21 cellular contexts compared by ENCODE assay signal in genomic region chr9:119453980-119454379, GRCh38.
"Had no signal": no experiment of that assay in that cellular context is flagged by ENCODE, and none has a peak within 500 bp of the region (broad histone marks: within the 10 kb centered on the region; RNA-seq: fewer than 3 reads in every experiment).

No MANE protein-coding gene starts in this region.

- H3K9me3 ChIP-seq: lower lobe of right lung, psoas muscle, right lobe of liver had no signal

- H3K27me3 Mint-ChIP-seq: activated B cell treated with CpG ODN at 0.5 μM for 24 hours; central memory CD8-positive, alpha-beta T cell; stimulated activated naive CD8-positive, alpha-beta T cell treated with anti-CD3 and anti-CD28 coated beads, Interleukin-15, Interleukin-2, amounts not matched to agents 100 ng/mL and 50 ng/mL, for 24 hours; type B pancreatic cell had no signal

- H3K4me1 ChIP-seq: lower lobe of right lung, psoas muscle, spleen had no signal

- H3K27ac ChIP-seq: lower lobe of right lung, psoas muscle, right lobe of liver, spleen had no signal

- H3K36me3 Mint-ChIP-seq: activated naive CD4-positive, alpha-beta T cell treated with anti-CD3 and anti-CD28 coated beads, Interleukin-2, amount 50 U/mL, for 72 hours; type B pancreatic cell had no signal

- H3K36me3 ChIP-seq: lower lobe of right lung, right lobe of liver, spleen had no signal

- H3K4me3 Mint-ChIP-seq: activated B cell treated with CpG ODN at 0.5 μM for 24 hours; activated CD8-positive, alpha-beta T cell treated with anti-CD3 and anti-CD28 coated beads for 36 hours; central memory CD8-positive, alpha-beta T cell; neural crest cell; stimulated activated naive CD8-positive, alpha-beta T cell treated with anti-CD3 and anti-CD28 coated beads, Interleukin-15, Interleukin-2, amounts not matched to agents 100 ng/mL and 50 ng/mL, for 24 hours; type B pancreatic cell had no signal

- ATAC-seq: activated CD8-positive, alpha-beta T cell treated with anti-CD3 and anti-CD28 coated beads for 36 hours; activated naive CD4-positive, alpha-beta T cell treated with anti-CD3 and anti-CD28 coated beads, Interleukin-2, amount 50 U/mL, for 72 hours; lower lobe of right lung; psoas muscle; right lobe of liver had no signal

- H3K4me1 Mint-ChIP-seq: activated B cell treated with CpG ODN at 0.5 μM for 24 hours; central memory CD8-positive, alpha-beta T cell; neural crest cell had no signal

- DNase-seq: activated B cell treated with CpG ODN at 0.5 μM for 24 hours; activated CD4-positive, alpha-beta T cell treated with anti-CD3 and anti-CD28 coated beads for 48 hours; activated CD8-positive, alpha-beta memory T cell treated with anti-CD3 and anti-CD28 coated beads, Interleukin-2, amount 50 U/mL, for 4 hours; activated CD8-positive, alpha-beta T cell treated with anti-CD3 and anti-CD28 coated beads for 36 hours; activated effector memory CD4-positive, alpha-beta T cell treated with anti-CD3 and anti-CD28 coated beads, Interleukin-2, amount 50 U/mL, for 16 hours; activated T-cell treated with anti-CD3 and anti-CD28 coated beads, Interleukin-2, amount 50 U/mL, for 48 hours; amniotic stem cell; cortex of kidney; effector CD4-positive, alpha-beta T cell; hippocampal formation; lower lobe of right lung; midbrain; psoas muscle; right lobe of liver; spleen; T-helper 2 cell had no signal

- H3K27ac Mint-ChIP-seq: activated B cell treated with CpG ODN at 0.5 μM for 24 hours; activated CD8-positive, alpha-beta T cell treated with anti-CD3 and anti-CD28 coated beads for 36 hours; activated naive CD4-positive, alpha-beta T cell treated with anti-CD3 and anti-CD28 coated beads, Interleukin-2, amount 50 U/mL, for 72 hours; stimulated activated naive CD8-positive, alpha-beta T cell treated with anti-CD3 and anti-CD28 coated beads, Interleukin-15, Interleukin-2, amounts not matched to agents 100 ng/mL and 50 ng/mL, for 24 hours; type B pancreatic cell had no signal

- H3K27me3 ChIP-seq: right lobe of liver, spleen had no signal

- H3K4me3 ChIP-seq: lower lobe of right lung, psoas muscle, right lobe of liver, spleen had no signal

- H3K9me3 Mint-ChIP-seq: neural crest cell, type B pancreatic cell had no signal
